Comparison of ENCODE assay signal across 26 cellular contexts in the genomic region with DNA sequence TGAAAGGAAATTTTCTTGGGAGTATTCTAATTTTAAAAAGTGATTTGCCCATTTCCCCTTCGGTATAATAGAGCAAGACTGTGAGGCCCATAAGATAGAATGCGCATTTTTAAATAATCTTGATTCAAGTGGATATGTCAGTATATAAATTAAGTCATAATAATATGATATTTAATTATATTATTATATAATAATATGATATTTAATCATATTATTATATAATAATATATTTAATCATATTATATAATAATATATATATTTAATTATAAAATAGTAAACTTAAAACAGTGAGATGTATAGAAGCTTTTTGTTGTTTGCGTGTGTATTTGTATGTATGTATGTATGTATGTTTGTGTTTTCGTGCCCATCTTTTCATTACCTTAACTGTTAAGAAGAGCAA.
"Had no signal": no experiment of that assay in that cellular context is flagged by ENCODE, and none has a peak within 500 bp of the region (broad histone marks: within the 10 kb centered on the region; RNA-seq: fewer than 3 reads in every experiment).

No MANE protein-coding gene starts in this region.

- H3K4me3 ChIP-seq: PC-9, Peyer's patch, SJSA1, SK-N-MC had no signal

- H3K9me3 ChIP-seq: Peyer's patch, SJSA1 had no signal

- H3K36me3 ChIP-seq: Peyer's patch, SJSA1 had no signal

- H3K4me2 ChIP-seq: PC-9 had no signal

- H3K27ac ChIP-seq: PC-9, Peyer's patch, SJSA1, SK-N-MC had no signal

- FAIRE-seq: HepG2 had no signal

- H2AFZ ChIP-seq: PC-9 had no signal

- H3K27me3 ChIP-seq: Peyer's patch, SJSA1 had no signal

- H3K4me1 ChIP-seq: Peyer's patch, SJSA1 had no signal

- DNase-seq: IMR-90, Karpas-422, KG1, MM.1S, NCI-H1092 treated with DMSO at 0.1 percent for 48 hours, NCI-H1436, NCI-H187, NCI-H2029, NCI-H2081 treated with DMSO at 0.1 percent for 48 hours, NCI-H2171, NCI-H226, NCI-H446, NCI-H510A, NCI-H524 treated with DMSO at 0.1 percent for 48 hours, NCI-H69, NCI-H774, OCI-M1, PC-9, Peyer's patch, Right ventricle myocardium superior, RPMI8226, SIG-M5, T-cell had no signal
